In the genomic region with DNA sequence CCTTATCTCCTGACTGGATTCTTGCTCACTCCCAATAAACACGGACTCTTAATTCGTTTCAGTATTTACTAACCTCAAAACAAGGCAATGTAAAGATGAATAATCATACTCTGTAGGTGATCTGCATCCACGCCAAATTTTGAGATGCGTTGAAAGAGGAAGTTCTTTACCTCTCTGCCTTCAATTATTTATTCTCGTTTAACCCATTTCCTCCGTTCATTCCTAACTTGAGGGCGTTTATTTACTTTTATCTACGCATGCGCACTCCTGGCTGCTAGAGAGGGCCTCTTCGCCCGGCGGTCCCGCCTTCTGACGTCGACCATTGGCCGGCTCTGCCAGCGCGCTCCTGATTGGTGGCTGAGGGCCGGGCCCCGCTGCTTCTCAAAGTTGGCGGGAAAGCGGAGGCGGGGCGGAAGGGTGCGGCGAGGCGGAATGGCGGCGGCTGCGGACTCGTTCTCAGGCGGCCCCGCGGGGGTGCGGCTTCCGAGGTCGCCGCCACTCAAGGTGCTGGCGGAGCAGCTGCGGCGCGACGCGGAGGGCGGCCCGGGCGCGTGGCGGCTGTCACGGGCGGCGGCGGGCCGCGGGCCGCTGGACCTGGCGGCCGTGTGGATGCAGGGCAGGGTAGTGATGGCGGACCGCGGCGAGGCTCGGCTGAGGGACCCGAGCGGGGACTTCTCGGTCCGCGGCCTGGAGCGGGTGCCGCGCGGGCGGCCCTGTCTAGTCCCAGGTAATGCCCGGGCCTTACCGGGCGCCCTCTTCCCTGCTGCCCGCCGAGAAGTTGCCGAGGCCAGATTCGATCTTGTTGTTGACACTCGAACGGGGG, we compare ENCODE assay signal across 1 cellular context.
TF ChIP-seq lines count a peak whose summit lies in the region.

RMI2 (plus strand) TSS at position 420 of the 823 bp plus-strand sequence; CDS start at position 433, 13 bp downstream.

TF ChIP-seq in WTC11, 78 proteins besides CTCF, POLR2A, EP300 and RAD21 (continued from another document):
- TF ChIP-seq, protein P1, sequence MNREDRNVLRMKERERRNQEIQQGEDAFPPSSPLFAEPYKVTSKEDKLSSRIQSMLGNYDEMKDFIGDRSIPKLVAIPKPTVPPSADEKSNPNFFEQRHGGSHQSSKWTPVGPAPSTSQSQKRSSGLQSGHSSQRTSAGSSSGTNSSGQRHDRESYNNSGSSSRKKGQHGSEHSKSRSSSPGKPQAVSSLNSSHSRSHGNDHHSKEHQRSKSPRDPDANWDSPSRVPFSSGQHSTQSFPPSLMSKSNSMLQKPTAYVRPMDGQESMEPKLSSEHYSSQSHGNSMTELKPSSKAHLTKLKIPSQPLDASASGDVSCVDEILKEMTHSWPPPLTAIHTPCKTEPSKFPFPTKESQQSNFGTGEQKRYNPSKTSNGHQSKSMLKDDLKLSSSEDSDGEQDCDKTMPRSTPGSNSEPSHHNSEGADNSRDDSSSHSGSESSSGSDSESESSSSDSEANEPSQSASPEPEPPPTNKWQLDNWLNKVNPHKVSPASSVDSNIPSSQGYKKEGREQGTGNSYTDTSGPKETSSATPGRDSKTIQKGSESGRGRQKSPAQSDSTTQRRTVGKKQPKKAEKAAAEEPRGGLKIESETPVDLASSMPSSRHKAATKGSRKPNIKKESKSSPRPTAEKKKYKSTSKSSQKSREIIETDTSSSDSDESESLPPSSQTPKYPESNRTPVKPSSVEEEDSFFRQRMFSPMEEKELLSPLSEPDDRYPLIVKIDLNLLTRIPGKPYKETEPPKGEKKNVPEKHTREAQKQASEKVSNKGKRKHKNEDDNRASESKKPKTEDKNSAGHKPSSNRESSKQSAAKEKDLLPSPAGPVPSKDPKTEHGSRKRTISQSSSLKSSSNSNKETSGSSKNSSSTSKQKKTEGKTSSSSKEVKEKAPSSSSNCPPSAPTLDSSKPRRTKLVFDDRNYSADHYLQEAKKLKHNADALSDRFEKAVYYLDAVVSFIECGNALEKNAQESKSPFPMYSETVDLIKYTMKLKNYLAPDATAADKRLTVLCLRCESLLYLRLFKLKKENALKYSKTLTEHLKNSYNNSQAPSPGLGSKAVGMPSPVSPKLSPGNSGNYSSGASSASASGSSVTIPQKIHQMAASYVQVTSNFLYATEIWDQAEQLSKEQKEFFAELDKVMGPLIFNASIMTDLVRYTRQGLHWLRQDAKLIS (CRISPR knock-in tag; IDR thresholded peaks at IDR 0.05; ENCODE audit: borderline replicate concordance) = no peak
- 0 out of 2 replicates have a peak, but pooled peaks have one; percentile 58 for TF ChIP-seq CBFB (CRISPR knock-in tag; IDR thresholded peaks at IDR 0.05; ENCODE audit: low read depth)
- peak; percentile 81 for TF ChIP-seq MAX (CRISPR knock-in tag; IDR thresholded peaks at IDR 0.05)
- TF ChIP-seq TP53 (CRISPR knock-in tag; IDR thresholded peaks at IDR 0.05) = peak; percentile 84; the same call in 1 of the 2 replicates
